Comparison of ENCODE assay signal across 1 cellular context in genomic region chr12:45192041-45192695, GRCh38.
TF ChIP-seq lines count a peak whose summit lies in the region.

No MANE protein-coding gene starts in this region.

TF ChIP-seq in HepG2, 621 proteins besides CTCF, POLR2A, EP300 and RAD21 (continues in another document):
- TF ChIP-seq MAFG (CRISPR knock-in tag; IDR thresholded peaks at IDR 0.05) (no peak), SOX6 (IDR thresholded peaks at IDR 0.05) (no peak), SOX6 (CRISPR knock-in tag; IDR thresholded peaks at IDR 0.05) (peak; percentile 96), ZNF746 (CRISPR knock-in tag; IDR thresholded peaks at IDR 0.05) (no peak), DPF2 (CRISPR knock-in tag; IDR thresholded peaks at IDR 0.05; ENCODE audit: borderline replicate concordance, low read depth) (peak; percentile 61; the same call in 1 of the 2 replicates), BCLAF1 (IDR thresholded peaks at IDR 0.05) (no peak), ARID3A (IDR thresholded peaks at IDR 0.05; ENCODE audit: low read depth, low read length) (peak; percentile 88), THAP11 (CRISPR knock-in tag; IDR thresholded peaks at IDR 0.05) (no peak), NCOA2 (CRISPR knock-in tag; IDR thresholded peaks at IDR 0.05) (peak; percentile 48), ZBTB7B (CRISPR knock-in tag; IDR thresholded peaks at IDR 0.05) (0 out of 2 replicates have a peak, but pooled peaks have one; percentile 26), PPARG (CRISPR knock-in tag; conservative IDR thresholded peaks at IDR 0.05) (peak; percentile 26; the same call in 1 of the 2 replicates), FOSL2 (CRISPR knock-in tag; IDR thresholded peaks at IDR 0.05) (peak; percentile 91), ZGPAT (CRISPR knock-in tag; IDR thresholded peaks at IDR 0.05) (peak; percentile 59), KLF12 (CRISPR knock-in tag; IDR thresholded peaks at IDR 0.05; ENCODE audit: borderline replicate concordance) (no peak), FOXC1 (CRISPR knock-in tag; IDR thresholded peaks at IDR 0.05; ENCODE audit: borderline replicate concordance) (no peak), NKX3-1 (CRISPR knock-in tag; IDR thresholded peaks at IDR 0.05) (no peak), ZNF598 (CRISPR knock-in tag; IDR thresholded peaks at IDR 0.05; ENCODE audit: borderline replicate concordance) (no peak), HMG20A (CRISPR knock-in tag; IDR thresholded peaks at IDR 0.05; ENCODE audit: borderline replicate concordance) (peak; percentile 49; the same call in 1 of the 2 replicates), FOSL1 (CRISPR knock-in tag; IDR thresholded peaks at IDR 0.05; ENCODE audit: borderline replicate concordance) (peak; percentile 90), CEBPG (CRISPR knock-in tag; IDR thresholded peaks at IDR 0.05) (no peak), ATF1 (CRISPR knock-in tag; IDR thresholded peaks at IDR 0.05) (0 out of 2 replicates have a peak, but pooled peaks have one; percentile 31), ZNF691 (CRISPR knock-in tag; IDR thresholded peaks at IDR 0.05; ENCODE audit: borderline replicate concordance, low read depth) (no peak), HNF4G (IDR thresholded peaks at IDR 0.05; ENCODE audit: borderline replicate concordance, low read depth, low read length) (peak; percentile 54; the same call in 1 of the 2 replicates), HNF4G (CRISPR knock-in tag; IDR thresholded peaks at IDR 0.05; ENCODE audit: borderline replicate concordance, low read depth) (no peak), ZNF567 (CRISPR knock-in tag; IDR thresholded peaks at IDR 0.05; ENCODE audit: borderline replicate concordance) (no peak), CREM (IDR thresholded peaks at IDR 0.05) (peak; percentile 44; the same call in 1 of the 2 replicates), CREM (CRISPR knock-in tag; IDR thresholded peaks at IDR 0.05) (no peak), ZBTB4 (CRISPR knock-in tag; IDR thresholded peaks at IDR 0.05; ENCODE audit: borderline replicate concordance) (no peak), HMGA1 (CRISPR knock-in tag; conservative IDR thresholded peaks at IDR 0.05) (no peak), SRY (CRISPR knock-in tag; IDR thresholded peaks at IDR 0.05) (no peak), TEAD3 (CRISPR knock-in tag; optimal IDR thresholded peaks at IDR 0.05; ENCODE audit: borderline replicate concordance) (peak; percentile 51), ZNF281 (CRISPR knock-in tag; IDR thresholded peaks at IDR 0.05; ENCODE audit: borderline replicate concordance) (peak; percentile 35; the same call in 1 of the 2 replicates), ZNF362 (CRISPR knock-in tag; IDR thresholded peaks at IDR 0.05; ENCODE audit: borderline replicate concordance) (peak; percentile 13; the same call in 1 of the 2 replicates), CENPT (CRISPR knock-in tag; IDR thresholded peaks at IDR 0.05; ENCODE audit: low read depth) (no peak), ZBTB25 (CRISPR knock-in tag; IDR thresholded peaks at IDR 0.05) (no peak), ELF3 (CRISPR knock-in tag; IDR thresholded peaks at IDR 0.05) (peak; percentile 59), GATAD1 (CRISPR knock-in tag; IDR thresholded peaks at IDR 0.05) (peak; percentile 47; the same call in 1 of the 2 replicates), GATA4 (IDR thresholded peaks at IDR 0.05; ENCODE audit: borderline replicate concordance, low read depth) (peak; percentile 68; the same call in 1 of the 2 replicates), JUNB (CRISPR knock-in tag; IDR thresholded peaks at IDR 0.05; ENCODE audit: borderline replicate concordance) (peak; percentile 88; the same call in 1 of the 2 replicates), KDM6A (CRISPR knock-in tag; IDR thresholded peaks at IDR 0.05; ENCODE audit: low read depth) (peak; percentile 34; the same call in 1 of the 2 replicates), SAP130 (CRISPR knock-in tag; IDR thresholded peaks at IDR 0.05; ENCODE audit: low read depth) (peak; percentile 24; the same call in 1 of the 2 replicates), RARA (CRISPR knock-in tag; IDR thresholded peaks at IDR 0.05) (0 out of 2 replicates have a peak, but pooled peaks have one; percentile 19), ZBTB37 (CRISPR knock-in tag; IDR thresholded peaks at IDR 0.05) (no peak), ATF3 (CRISPR knock-in tag; IDR thresholded peaks at IDR 0.05) (peak; percentile 78), NR2F6 (IDR thresholded peaks at IDR 0.05) (0 out of 2 replicates have a peak, but pooled peaks have one; percentile 36), NR2F6 (CRISPR knock-in tag; IDR thresholded peaks at IDR 0.05) (no peak), ZNF644 (CRISPR knock-in tag; IDR thresholded peaks at IDR 0.05; ENCODE audit: low read depth) (0 out of 2 replicates have a peak, but pooled peaks have one; percentile 3), FIP1L1 (IDR thresholded peaks at IDR 0.05; ENCODE audit: borderline replicate concordance, insufficient read depth, low read depth, low read length) (no peak)
